18 cellular contexts compared by ENCODE assay signal in genomic region chr22:47553436-47553835, GRCh38.
"Had no signal": no experiment of that assay in that cellular context is flagged by ENCODE, and none has a peak within 500 bp of the region (broad histone marks: within the 10 kb centered on the region; RNA-seq: fewer than 3 reads in every experiment).

No MANE protein-coding gene starts in this region.

- DNase-seq: kidney glomerular epithelial cell; left cardiac atrium; left lung; lower lobe of right lung; mammary epithelial cell; mesenchymal stem cell; naive thymus-derived CD8-positive, alpha-beta T cell; nucleus accumbens; right cardiac atrium; stimulated activated CD4-positive, alpha-beta T cell treated with anti-CD3 and anti-CD28 coated beads, Interleukin-12 subunit alpha, Interleukin-12 subunit beta, amount 100 ng/mL, for 4 hours; stimulated activated CD4-positive, alpha-beta T cell treated with anti-CD3 and anti-CD28 coated beads, Interleukin-15, amount 100 ng/mL, for 24 hours; stimulated activated CD4-positive, alpha-beta T cell treated with anti-CD3 and anti-CD28 coated beads, Interleukin-2, amount 100 ng/mL, for 24 hours; stimulated activated CD4-positive, alpha-beta T cell treated with anti-CD3 and anti-CD28 coated beads, Interleukin-4, amount 100 ng/mL, for 1 hour; stimulated activated naive B cell treated with anti-CD40 and anti-IgM and Interleukin-4, amounts not matched to agents 10 μg/mL and 1 μg/mL and 100 μg/mL, for 72 hours; stimulated activated naive CD8-positive, alpha-beta T cell treated with anti-CD3 and anti-CD28 coated beads, Interleukin-15, Interleukin-2, amounts not matched to agents 100 U/mL and 50 U/mL, for 24 hours; testis; transverse colon had no signal

- ATAC-seq: left cardiac atrium; left lung; lower lobe of right lung; naive thymus-derived CD8-positive, alpha-beta T cell; right cardiac atrium; sciatic nerve; stimulated activated naive B cell treated with anti-CD40 and anti-IgM and Interleukin-4, amounts not matched to agents 10 μg/mL and 1 μg/mL and 100 μg/mL, for 72 hours; stimulated activated naive CD8-positive, alpha-beta T cell treated with anti-CD3 and anti-CD28 coated beads, Interleukin-15, Interleukin-2, amounts not matched to agents 100 U/mL and 50 U/mL, for 24 hours had no signal
